In the genomic region with DNA sequence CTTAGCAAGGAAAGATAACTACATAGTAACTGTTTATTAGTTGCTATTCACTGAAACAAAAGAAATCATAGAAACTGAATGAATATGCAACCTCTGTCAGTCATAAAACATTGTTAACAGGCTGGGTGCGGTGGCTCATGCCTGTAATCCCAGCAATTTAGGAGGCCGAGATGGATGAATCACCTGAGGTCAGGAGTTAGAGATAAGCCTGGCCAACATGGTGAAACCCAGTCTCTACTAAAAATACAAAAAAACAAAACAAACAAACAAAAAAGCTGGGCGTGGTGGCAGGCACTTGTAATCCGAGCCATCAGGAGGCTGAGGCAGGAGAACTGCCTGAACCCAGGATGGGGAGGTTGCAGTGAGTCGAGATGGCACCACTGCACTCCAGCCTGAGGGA, we compare ENCODE assay signal across 18 cellular contexts. TPM values are rescaled to one million over a fixed set of nuclear protein-coding genes. Genes with fewer than 3 reads are reported as not detected.
"Had no signal": no experiment of that assay in that cellular context is flagged by ENCODE, and none has a peak within 500 bp of the region (broad histone marks: within the 10 kb centered on the region; RNA-seq: fewer than 3 reads in every experiment).

No MANE protein-coding gene starts in this region.

- H3K27me3 Mint-ChIP-seq: activated CD4-positive, alpha-beta memory T cell treated with anti-CD3 and anti-CD28 coated beads, Interleukin-2, amount 10 ng/mL, durations not matched to agents 7 days and 5 days; stimulated activated naive B cell treated with anti-CD40 and anti-IgM and Interleukin-4, amounts not matched to agents 10 μg/mL and 1 μg/mL and 100 μg/mL, for 72 hours had no signal

- H3K9me3 Mint-ChIP-seq: activated CD4-positive, alpha-beta memory T cell treated with anti-CD3 and anti-CD28 coated beads, Interleukin-2, amount 10 ng/mL, durations not matched to agents 7 days and 5 days; activated T-cell treated with anti-CD3 and anti-CD28 coated beads, Interleukin-2, amount 50 U/mL, for 4 hours; natural killer cell; stimulated activated naive B cell treated with anti-CD40 and anti-IgM and Interleukin-4, amounts not matched to agents 10 μg/mL and 1 μg/mL and 100 μg/mL, for 72 hours had no signal

- H3K36me3 Mint-ChIP-seq: natural killer cell; stimulated activated naive B cell treated with anti-CD40 and anti-IgM and Interleukin-4, amounts not matched to agents 10 μg/mL and 1 μg/mL and 100 μg/mL, for 72 hours had no signal

- DNase-seq: activated CD4-positive, alpha-beta memory T cell treated with anti-CD3 and anti-CD28 coated beads, Interleukin-2, amount 10 ng/mL, durations not matched to agents 7 days and 5 days; activated effector memory CD4-positive, alpha-beta T cell treated with Interleukin-2 at 50 U/mL for 16 hours; activated naive CD4-positive, alpha-beta T cell treated with anti-CD3 and anti-CD28 coated beads, Interleukin-2, amount 50 U/mL, for 16 hours; activated T-cell treated with anti-CD3 and anti-CD28 coated beads, Interleukin-2, amount 50 U/mL, for 4 hours; adrenal gland; central memory CD4-positive, alpha-beta T cell; colonic mucosa; hypothalamus; kidney glomerular epithelial cell; mesendoderm; natural killer cell; right cardiac atrium; stimulated activated CD4-positive, alpha-beta T cell treated with anti-CD3 and anti-CD28 coated beads, Interleukin-15, amount 100 ng/mL, for 24 hours; stimulated activated CD4-positive, alpha-beta T cell treated with anti-CD3 and anti-CD28 coated beads, Interleukin-4, amount 100 ng/mL, for 1 hour; stimulated activated naive B cell treated with anti-CD40 and anti-IgM and Interleukin-4, amounts not matched to agents 10 μg/mL and 1 μg/mL and 100 μg/mL, for 72 hours; tibial artery; WERI-Rb-1 had no signal

- H3K4me1 Mint-ChIP-seq: activated CD4-positive, alpha-beta memory T cell treated with anti-CD3 and anti-CD28 coated beads, Interleukin-2, amount 10 ng/mL, durations not matched to agents 7 days and 5 days; natural killer cell; stimulated activated naive B cell treated with anti-CD40 and anti-IgM and Interleukin-4, amounts not matched to agents 10 μg/mL and 1 μg/mL and 100 μg/mL, for 72 hours had no signal

- H3K27ac Mint-ChIP-seq: activated CD4-positive, alpha-beta memory T cell treated with anti-CD3 and anti-CD28 coated beads, Interleukin-2, amount 10 ng/mL, durations not matched to agents 7 days and 5 days; natural killer cell; progenitor cell of endocrine pancreas; stimulated activated naive B cell treated with anti-CD40 and anti-IgM and Interleukin-4, amounts not matched to agents 10 μg/mL and 1 μg/mL and 100 μg/mL, for 72 hours had no signal

- H3K4me3 Mint-ChIP-seq: activated CD4-positive, alpha-beta memory T cell treated with anti-CD3 and anti-CD28 coated beads, Interleukin-2, amount 10 ng/mL, durations not matched to agents 7 days and 5 days; activated T-cell treated with anti-CD3 and anti-CD28 coated beads, Interleukin-2, amount 50 U/mL, for 4 hours; natural killer cell; stimulated activated naive B cell treated with anti-CD40 and anti-IgM and Interleukin-4, amounts not matched to agents 10 μg/mL and 1 μg/mL and 100 μg/mL, for 72 hours had no signal

- ATAC-seq: activated T-cell treated with anti-CD3 and anti-CD28 coated beads, Interleukin-2, amount 50 U/mL, for 4 hours; natural killer cell; right cardiac atrium; stimulated activated naive B cell treated with anti-CD40 and anti-IgM and Interleukin-4, amounts not matched to agents 10 μg/mL and 1 μg/mL and 100 μg/mL, for 72 hours had no signal

RNA-seq across cellular contexts. Expression of a gene that starts 44.1 kb away (rescaled TPM):
- total RNA-seq: activated CD4-positive, alpha-beta memory T cell treated with anti-CD3 and anti-CD28 coated beads, Interleukin-2, amount 10 ng/mL, durations not matched to agents 7 days and 5 days; activated T-cell treated with anti-CD3 and anti-CD28 coated beads, Interleukin-2, amount 50 U/mL, for 4 hours; progenitor cell of endocrine pancreas had no signal
